ENCODE assay signal across 8 cellular contexts in the genomic region with DNA sequence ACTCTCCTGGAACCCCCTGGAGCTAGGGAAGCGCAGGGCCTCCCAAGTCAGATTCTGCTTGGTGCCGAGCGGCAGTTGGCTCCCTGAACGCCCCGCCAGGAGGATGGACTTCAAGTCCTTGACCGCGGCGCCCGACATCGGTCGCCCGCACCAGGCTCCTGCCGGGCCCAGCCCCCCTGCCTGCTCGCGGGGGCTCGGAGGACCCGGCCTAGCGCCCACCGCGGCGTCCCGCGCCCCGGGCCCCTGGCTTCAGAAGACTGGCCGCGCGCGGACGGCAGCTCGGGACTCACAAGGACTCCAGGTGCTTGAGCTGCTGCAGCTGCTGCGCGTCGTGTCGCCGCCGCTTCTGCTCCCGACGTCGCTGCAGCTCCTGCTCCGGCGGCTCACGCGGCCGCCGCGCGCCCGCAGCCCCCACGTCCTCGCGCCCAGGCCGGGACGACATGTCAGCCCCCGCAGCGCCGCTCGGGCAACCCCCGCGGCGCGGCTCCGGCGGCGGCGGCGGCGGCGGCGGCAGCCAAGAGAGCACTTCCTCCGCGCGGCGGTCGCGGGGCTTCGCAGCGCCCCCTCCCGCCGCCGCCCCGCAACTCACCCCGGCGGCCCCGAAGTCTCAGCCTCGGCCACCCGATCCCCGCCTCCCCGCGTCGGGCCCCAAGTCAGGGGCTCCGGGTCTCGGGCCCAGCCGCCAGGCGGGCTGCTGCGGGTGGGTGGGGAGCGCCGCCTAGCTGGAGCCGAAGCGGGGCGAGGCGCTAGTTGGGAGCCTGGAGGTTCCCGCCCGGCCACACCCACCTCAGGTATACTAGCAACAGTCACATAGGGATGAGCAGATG. TPM values are rescaled to one million over a fixed set of nuclear protein-coding genes. Genes with fewer than 3 reads are reported as not detected.
DNase-seq lines count a peak whose midpoint lies in the region; ATAC-seq and TF ChIP-seq lines count a peak whose summit lies in the region.

A gene with protein sequence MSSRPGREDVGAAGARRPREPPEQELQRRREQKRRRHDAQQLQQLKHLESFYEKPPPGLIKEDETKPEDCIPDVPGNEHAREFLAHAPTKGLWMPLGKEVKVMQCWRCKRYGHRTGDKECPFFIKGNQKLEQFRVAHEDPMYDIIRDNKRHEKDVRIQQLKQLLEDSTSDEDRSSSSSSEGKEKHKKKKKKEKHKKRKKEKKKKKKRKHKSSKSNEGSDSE (minus strand): TSS at position 474 of the 827 bp plus-strand sequence. CDS start 32 bp downstream, at position 442.

- H3K27me3 ChIP-seq in liver (ENCODE audit: control insufficient read depth in 4 of 4, insufficient read depth in 4 of 4, low read length in 3 of 4): no peaks in the 10 kb centered on the region

- DNase-seq in AG10803 (ENCODE audit: low read depth) (peak; percentile 49), NCI-H345 (lab: John Stamatoyannopoulos, UW) (peak; percentile 83)
- DNase-seq in activated CD4-positive, alpha-beta T cell treated with anti-CD3 and anti-CD28 coated beads for 24 hours (ENCODE audit: low read depth in 2 of 2): peak; percentile 60 to 63
- peak; percentile 80 for DNase-seq in stimulated activated CD4-positive, alpha-beta T cell treated with anti-CD3 and anti-CD28 coated beads, Interleukin-4, amount 100 ng/mL, for 1 hour

- H3K27ac ChIP-seq in cingulate gyrus (ENCODE audit: low read depth, low read length) (peak within 1 kb of the TSS; percentile 47), liver (ENCODE audit: low read depth in 1 of 2, low read length in 2 of 2) (peak within 1 kb of the TSS; percentile 73 to 79)

- peak within 1 kb of the TSS; percentile 77 to 92 for H3K9ac ChIP-seq in liver (ENCODE audit: low read depth in 1 of 2, low read length in 2 of 2)

- peaks cover 6 to 24% (median 18%) of the 10 kb centered on the region in 4 donors for H3K4me1 ChIP-seq in liver (ENCODE audit: control insufficient read depth in 4 of 4, insufficient read depth in 4 of 4, low read length in 3 of 4)

- no peaks in the 10 kb centered on the region for H3K36me3 ChIP-seq in liver (ENCODE audit: control insufficient read depth in 4 of 4, insufficient read depth in 3 of 4, low read depth in 1 of 4, low read length in 3 of 4)

- ATAC-seq in GM18907 (IDR thresholded peaks at IDR 0.05; ENCODE audit: unreplicated experiment) (peak; percentile 88), HG03135 (IDR thresholded peaks at IDR 0.05; ENCODE audit: unreplicated experiment) (peak; percentile 85)

- H3K4me3 ChIP-seq in AG10803 (ENCODE audit: low read length): peak within 1 kb of the TSS; percentile 77
- H3K4me3 ChIP-seq in liver (ENCODE audit: low read depth in 1 of 3, low read length in 3 of 3): peak within 1 kb of the TSS; percentile 74 to 99 (median 93)

- 1% methylated on average over 103 of the region's 103 CpGs for WGBS in liver

- H3K9me3 ChIP-seq in liver (ENCODE audit: control insufficient read depth in 4 of 4, low read length in 3 of 4): no peaks in the 10 kb centered on the region

- no peak for TF ChIP-seq CTCF in AG10803 (conservative IDR thresholded peaks at IDR 0.05; ENCODE audit: low read length)
- peak; percentile 56 for TF ChIP-seq CTCF in liver (IDR thresholded peaks at IDR 0.05; ENCODE audit: low read depth, low read length, missing input control)

- TF ChIP-seq RAD21 in liver (IDR thresholded peaks at IDR 0.05): peak in 1 of 2 donors; percentile 41

TF ChIP-seq in liver, 16 proteins besides CTCF, POLR2A, EP300 and RAD21:
- TF ChIP-seq GABPA (IDR thresholded peaks at IDR 0.05 in 1 of 2, conservative IDR thresholded peaks at IDR 0.05 in 1 of 2) (no peak), SP1 (IDR thresholded peaks at IDR 0.05) (no peak), FOXA2 (IDR thresholded peaks at IDR 0.05) (no peak), RXRA (IDR thresholded peaks at IDR 0.05) (no peak), JUND (IDR thresholded peaks at IDR 0.05) (no peak), NR2F2 (IDR thresholded peaks at IDR 0.05) (no peak), EGR1 (IDR thresholded peaks at IDR 0.05; ENCODE audit: low read depth in 2 of 2) (no peak), HNF4A (conservative IDR thresholded peaks at IDR 0.05) (no peak), HNF4G (IDR thresholded peaks at IDR 0.05) (no peak)
- TF ChIP-seq, protein P1, sequence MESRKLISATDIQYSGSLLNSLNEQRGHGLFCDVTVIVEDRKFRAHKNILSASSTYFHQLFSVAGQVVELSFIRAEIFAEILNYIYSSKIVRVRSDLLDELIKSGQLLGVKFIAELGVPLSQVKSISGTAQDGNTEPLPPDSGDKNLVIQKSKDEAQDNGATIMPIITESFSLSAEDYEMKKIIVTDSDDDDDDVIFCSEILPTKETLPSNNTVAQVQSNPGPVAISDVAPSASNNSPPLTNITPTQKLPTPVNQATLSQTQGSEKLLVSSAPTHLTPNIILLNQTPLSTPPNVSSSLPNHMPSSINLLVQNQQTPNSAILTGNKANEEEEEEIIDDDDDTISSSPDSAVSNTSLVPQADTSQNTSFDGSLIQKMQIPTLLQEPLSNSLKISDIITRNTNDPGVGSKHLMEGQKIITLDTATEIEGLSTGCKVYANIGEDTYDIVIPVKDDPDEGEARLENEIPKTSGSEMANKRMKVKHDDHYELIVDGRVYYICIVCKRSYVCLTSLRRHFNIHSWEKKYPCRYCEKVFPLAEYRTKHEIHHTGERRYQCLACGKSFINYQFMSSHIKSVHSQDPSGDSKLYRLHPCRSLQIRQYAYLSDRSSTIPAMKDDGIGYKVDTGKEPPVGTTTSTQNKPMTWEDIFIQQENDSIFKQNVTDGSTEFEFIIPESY (IDR thresholded peaks at IDR 0.05): no peak
- TF ChIP-seq, protein P2, sequence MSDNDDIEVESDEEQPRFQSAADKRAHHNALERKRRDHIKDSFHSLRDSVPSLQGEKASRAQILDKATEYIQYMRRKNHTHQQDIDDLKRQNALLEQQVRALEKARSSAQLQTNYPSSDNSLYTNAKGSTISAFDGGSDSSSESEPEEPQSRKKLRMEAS (IDR thresholded peaks at IDR 0.05): no peak

RNA-seq across cellular contexts. Expression of the gene that starts here (rescaled TPM):
- 1 to 10 TPM; 3.6 to 5.1 TPM for total RNA-seq in liver
- 1 to 10 TPM; 3.3 to 7.7 TPM for polyA plus RNA-seq in liver

Comparison
In these comparisons a context has a peak if more than half of its experiments do, and no peak if none do; other contexts are left out.
1. Peak in every context shown above with its lines: DNase-seq, ATAC-seq, H3K4me3 ChIP-seq and H3K27ac ChIP-seq.